Comparison of ENCODE assay signal across 18 cellular contexts in the genomic region with DNA sequence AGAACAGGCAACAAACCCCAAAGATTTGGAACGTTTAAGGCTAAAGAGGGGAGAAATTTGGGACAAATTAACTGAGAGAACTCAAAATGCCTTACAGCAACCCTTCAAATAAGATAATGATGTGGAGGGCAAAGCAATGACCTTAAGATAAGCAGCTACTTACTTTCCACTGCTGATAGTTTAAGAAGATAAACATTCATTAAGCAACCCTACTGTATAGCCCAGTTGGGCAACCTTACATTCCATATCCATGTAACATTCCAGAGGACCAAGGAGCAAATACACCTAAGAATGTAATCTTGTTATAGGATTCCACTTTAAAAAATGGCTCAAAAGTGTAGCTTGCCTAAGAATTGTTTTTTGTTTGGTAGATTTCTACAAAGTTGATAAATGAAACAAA. TPM values are rescaled to one million over a fixed set of nuclear protein-coding genes. Genes with fewer than 3 reads are reported as not detected.
A peak's percentile ranks its signal among the peaks of the same experiment; 100 is the strongest.
DNase-seq lines count a peak whose midpoint lies in the region; ATAC-seq and TF ChIP-seq lines count a peak whose summit lies in the region.
"Had no signal": no experiment of that assay in that cellular context is flagged by ENCODE, and none has a peak within 500 bp of the region (broad histone marks: within the 10 kb centered on the region; RNA-seq: fewer than 3 reads in every experiment).

No MANE protein-coding gene starts in this region.

- no peak overlapping the region for H3K27ac ChIP-seq in HEK293 (ENCODE audit: extremely low read depth, low read depth, low read length)
- H3K27ac ChIP-seq: heart left ventricle, skin epidermis had no signal

- H3K27me3 Mint-ChIP-seq in T-helper 17 cell (no peaks in the 10 kb centered on the region), progenitor cell of endocrine pancreas (no peaks in the 10 kb centered on the region)
- H3K27me3 Mint-ChIP-seq: activated CD4-positive, alpha-beta memory T cell treated with anti-CD3 and anti-CD28 coated beads, Interleukin-2, amount 10 ng/mL, durations not matched to agents 7 days and 5 days; activated naive CD8-positive, alpha-beta T cell; naive thymus-derived CD4-positive, alpha-beta T cell had no signal

- peaks cover 12 to 40% of the 10 kb centered on the region in 2 experiments; a peak in 2 of 3 replicates for H3K36me3 ChIP-seq in HEK293 (ENCODE audit: control insufficient read depth in 2 of 2, insufficient read depth in 1 of 2, low read length in 2 of 2)
- H3K36me3 ChIP-seq: breast epithelium had no signal

- peaks cover 17% of the 10 kb centered on the region for H3K4me1 ChIP-seq in HEK293 (ENCODE audit: control insufficient read depth, insufficient read depth, low read length)
- H3K4me1 ChIP-seq: BE2C, breast epithelium had no signal

- DNase-seq in T-helper 17 cell, result no peak
- peak; percentile 73 for DNase-seq in epithelial cell of esophagus (ENCODE audit: low read depth)
- DNase-seq in progenitor cell of endocrine pancreas (ENCODE audit: low spot score, unreplicated experiment), result no peak
- DNase-seq in SHP77 treated with DMSO at 0.1 percent for 48 hours (lab: John Stamatoyannopoulos, UW), result no peak
- no peak for DNase-seq in AG08395 (ENCODE audit: low spot score)
- DNase-seq: activated CD4-positive, alpha-beta memory T cell treated with anti-CD3 and anti-CD28 coated beads, Interleukin-2, amount 10 ng/mL, durations not matched to agents 7 days and 5 days; activated T-cell treated with anti-CD3 and anti-CD28 coated beads, Interleukin-2, amount 50 U/mL, for 4 hours; BE2C; heart left ventricle; Karpas-422; naive thymus-derived CD4-positive, alpha-beta T cell; NCI-H1417 treated with DMSO at 0.1 percent for 48 hours; posterior cingulate gyrus had no signal

- POLR2A ChIA-PET in HEK293 (lab: Yijun Ruan, JAX), result interaction anchor here (5.7 kb wide), 1 partner anchor 15 kb away, joined by 30 read pairs; a partner anchor contains a TSS

- H3K9me3 Mint-ChIP-seq in progenitor cell of endocrine pancreas (ENCODE audit: low read depth), result no peaks in the 10 kb centered on the region
- H3K9me3 Mint-ChIP-seq: activated CD4-positive, alpha-beta memory T cell treated with anti-CD3 and anti-CD28 coated beads, Interleukin-2, amount 10 ng/mL, durations not matched to agents 7 days and 5 days; activated T-cell treated with anti-CD3 and anti-CD28 coated beads, Interleukin-2, amount 50 U/mL, for 4 hours; naive thymus-derived CD4-positive, alpha-beta T cell had no signal

- ATAC-seq in T-helper 17 cell, result no peak
- no peak for ATAC-seq in GM21360 (IDR thresholded peaks at IDR 0.05; ENCODE audit: unreplicated experiment)
- ATAC-seq: activated T-cell treated with anti-CD3 and anti-CD28 coated beads, Interleukin-2, amount 50 U/mL, for 4 hours; heart left ventricle; naive thymus-derived CD4-positive, alpha-beta T cell had no signal

- H3K36me3 Mint-ChIP-seq in T-helper 17 cell (ENCODE audit: low read depth), result peaks cover 4% of the 10 kb centered on the region
- peaks cover 9% of the 10 kb centered on the region for H3K36me3 Mint-ChIP-seq in progenitor cell of endocrine pancreas (ENCODE audit: insufficient read depth)

- H3K4me3 ChIP-seq in HEK293 (ENCODE audit: low read depth, low read length), result no peak overlapping the region
- H3K4me3 ChIP-seq in epithelial cell of esophagus (ENCODE audit: low read length), result no peak overlapping the region
- H3K4me3 ChIP-seq: breast epithelium, heart left ventricle, skin epidermis had no signal

- CTCF ChIA-PET in HEK293 (lab: Yijun Ruan, JAX), result interaction anchor here (1.1 kb wide), 1 partner anchor 20 kb away, joined by 4 read pairs; no protein-coding TSS in a partner anchor

- TF ChIP-seq CTCF in HEK293 (tag by site-specific recombination; IDR thresholded peaks at IDR 0.05) (no peak), epithelial cell of esophagus (IDR thresholded peaks at IDR 0.05; ENCODE audit: insufficient read depth, low read depth, low read length, missing control alignments) (no peak), progenitor cell of endocrine pancreas (IDR thresholded peaks at IDR 0.05; ENCODE audit: unreplicated experiment) (no peak)

- H3K27ac Mint-ChIP-seq in T-helper 17 cell (peak overlapping the region; percentile 69), progenitor cell of endocrine pancreas (peak overlapping the region; percentile 73)
- H3K27ac Mint-ChIP-seq: activated CD4-positive, alpha-beta memory T cell treated with anti-CD3 and anti-CD28 coated beads, Interleukin-2, amount 10 ng/mL, durations not matched to agents 7 days and 5 days; activated naive CD8-positive, alpha-beta T cell; naive thymus-derived CD4-positive, alpha-beta T cell had no signal

- H3K4me3 Mint-ChIP-seq in T-helper 17 cell (no peak overlapping the region), progenitor cell of endocrine pancreas (ENCODE audit: low read depth) (no peak overlapping the region)
- H3K4me3 Mint-ChIP-seq: activated CD4-positive, alpha-beta memory T cell treated with anti-CD3 and anti-CD28 coated beads, Interleukin-2, amount 10 ng/mL, durations not matched to agents 7 days and 5 days; activated naive CD8-positive, alpha-beta T cell; activated T-cell treated with anti-CD3 and anti-CD28 coated beads, Interleukin-2, amount 50 U/mL, for 4 hours had no signal

- H3K9me3 ChIP-seq in HEK293 (ENCODE audit: control insufficient read depth, insufficient read depth, low read depth, low read length) (no peaks in the 10 kb centered on the region), T-helper 17 cell (ENCODE audit: control insufficient read depth, low read length, poor library complexity, severe bottlenecking) (no peaks in the 10 kb centered on the region)
- H3K9me3 ChIP-seq: BE2C, breast epithelium, heart left ventricle had no signal

- peaks cover 35% of the 10 kb centered on the region for H3K4me1 Mint-ChIP-seq in T-helper 17 cell
- peaks cover 21% of the 10 kb centered on the region for H3K4me1 Mint-ChIP-seq in progenitor cell of endocrine pancreas (ENCODE audit: low read depth)

TF ChIP-seq in HEK293, 187 proteins besides CTCF, POLR2A, EP300 and RAD21:
- no peak for TF ChIP-seq ZNF19 (tag by site-specific recombination; IDR thresholded peaks at IDR 0.05; ENCODE audit: low read depth)
- peak; percentile 56 for TF ChIP-seq OSR2 (tag by site-specific recombination; IDR thresholded peaks at IDR 0.05)
- TF ChIP-seq, protein P1, sequence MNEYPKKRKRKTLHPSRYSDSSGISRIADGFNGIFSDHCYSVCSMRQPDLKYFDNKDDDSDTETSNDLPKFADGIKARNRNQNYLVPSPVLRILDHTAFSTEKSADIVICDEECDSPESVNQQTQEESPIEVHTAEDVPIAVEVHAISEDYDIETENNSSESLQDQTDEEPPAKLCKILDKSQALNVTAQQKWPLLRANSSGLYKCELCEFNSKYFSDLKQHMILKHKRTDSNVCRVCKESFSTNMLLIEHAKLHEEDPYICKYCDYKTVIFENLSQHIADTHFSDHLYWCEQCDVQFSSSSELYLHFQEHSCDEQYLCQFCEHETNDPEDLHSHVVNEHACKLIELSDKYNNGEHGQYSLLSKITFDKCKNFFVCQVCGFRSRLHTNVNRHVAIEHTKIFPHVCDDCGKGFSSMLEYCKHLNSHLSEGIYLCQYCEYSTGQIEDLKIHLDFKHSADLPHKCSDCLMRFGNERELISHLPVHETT (tag by site-specific recombination; IDR thresholded peaks at IDR 0.05), result no peak

RNA-seq across cellular contexts. Expression of a gene that starts 14.8 kb away (rescaled TPM):
- total RNA-seq in T-helper 17 cell, result 100 to 1,000 TPM; 150 to 165 TPM
- total RNA-seq in progenitor cell of endocrine pancreas, result 73.1 and 77.6 TPM in 2 replicates

RNA-seq across cellular contexts. Expression of a gene that starts 47.0 kb away (rescaled TPM):
- total RNA-seq in T-helper 17 cell, result 100 to 1,000 TPM; 291 to 305 TPM
- 174 and 185 TPM in 2 replicates for total RNA-seq in progenitor cell of endocrine pancreas
